In the genomic region with DNA sequence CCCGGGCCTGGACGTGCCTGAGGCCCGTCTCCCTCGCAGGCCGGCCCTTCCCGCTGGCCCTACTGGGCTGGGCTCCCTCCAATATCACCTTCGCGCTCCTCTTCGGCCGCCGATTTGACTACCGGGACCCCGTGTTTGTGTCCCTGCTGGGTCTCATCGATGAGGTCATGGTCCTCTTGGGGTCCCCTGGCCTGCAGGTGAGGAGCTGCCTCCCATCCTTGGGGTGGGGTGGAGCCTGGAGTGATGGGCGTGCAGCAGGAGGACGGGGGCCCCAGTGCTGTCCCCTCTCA, we compare ENCODE assay signal across 15 cellular contexts. TPM values are rescaled to one million over a fixed set of nuclear protein-coding genes. Genes with fewer than 3 reads are reported as not detected.
DNase-seq lines count a peak whose midpoint lies in the region; ATAC-seq, FAIRE-seq and TF ChIP-seq lines count a peak whose summit lies in the region.
"Had no signal": no experiment of that assay in that cellular context is flagged by ENCODE, and none has a peak within 500 bp of the region (broad histone marks: within the 10 kb centered on the region; RNA-seq: fewer than 3 reads in every experiment).

No MANE protein-coding gene starts in this region.

- H3K18ac ChIP-seq in H1 (ENCODE audit: extremely low read depth, low read length): no peak overlapping the region

- no peak for TF ChIP-seq RAD21 in H1 (IDR thresholded peaks at IDR 0.05 in 1 of 2, conservative IDR thresholded peaks at IDR 0.05 in 1 of 2; ENCODE audit: low read depth in 2 of 2, low read length in 2 of 2)

- H2AFZ ChIP-seq in H1 (ENCODE audit: low read length): no peak overlapping the region

- ATAC-seq in GM18498 (IDR thresholded peaks at IDR 0.05; ENCODE audit: unreplicated experiment): no peak
- ATAC-seq: CD8-positive, alpha-beta T cell had no signal

- H4K91ac ChIP-seq in H1 (replicated peaks; ENCODE audit: insufficient read length, low read length): no peak overlapping the region

- no peak for TF ChIP-seq CTCF in H1 (IDR thresholded peaks at IDR 0.05; ENCODE audit: control extremely low read depth in 1 of 3, insufficient read depth in 1 of 3, low read depth in 1 of 3, low read length in 3 of 3)
- no peak for TF ChIP-seq CTCF in progenitor cell of endocrine pancreas (IDR thresholded peaks at IDR 0.05; ENCODE audit: unreplicated experiment)

- no peaks in the 10 kb centered on the region for H3K9me3 Mint-ChIP-seq in progenitor cell of endocrine pancreas (ENCODE audit: low read depth)
- H3K9me3 Mint-ChIP-seq: CD8-positive, alpha-beta T cell had no signal

- H3K27me3 Mint-ChIP-seq in progenitor cell of endocrine pancreas: no peaks in the 10 kb centered on the region

- H3K23me2 ChIP-seq in H1 (ENCODE audit: low read depth, low read length): no peaks in the 10 kb centered on the region

- H2BK120ac ChIP-seq in H1 (replicated peaks; ENCODE audit: low read depth, low read length): no peak overlapping the region

- H3K27ac ChIP-seq in BLaER1 treated with 17β-estradiol and CSF1 and Interleukin-3, amounts not matched to agents 10 nM and 100 nM: peak overlapping the region in 4 of 11 experiments; percentile 25 to 69 (median 48); a peak in 4 of 22 replicates
- H3K27ac ChIP-seq in H1 (ENCODE audit: low read depth, low read length): no peak overlapping the region
- H3K27ac ChIP-seq: KMS-11 had no signal

- H2BK5ac ChIP-seq in H1 (ENCODE audit: low read depth, low read length): no peak overlapping the region

- TF ChIP-seq POLR2A in H1 (IDR thresholded peaks at IDR 0.05; ENCODE audit: control extremely low read depth in 1 of 2, low read depth in 2 of 2, low read length in 2 of 2): no peak

- H3K9ac ChIP-seq in BLaER1 treated with 17β-estradiol and CSF1 and Interleukin-3, amounts not matched to agents 10 nM and 100 nM: peak overlapping the region in 2 of 11 experiments; percentile 32 to 34; a peak in 2 of 22 replicates
- H3K9ac ChIP-seq in H1 (replicated peaks in 1 of 4; ENCODE audit: extremely low read depth in 1 of 4, low read depth in 3 of 4, low read length in 3 of 4): no peak overlapping the region
- H3K9ac ChIP-seq: KMS-11 had no signal

- H3K79me2 ChIP-seq in H1 (ENCODE audit: control insufficient read depth in 1 of 2, insufficient read depth in 2 of 2, low read length in 2 of 2): no peaks in the 10 kb centered on the region

- no peaks in the 10 kb centered on the region for H3K9me3 ChIP-seq in BLaER1 treated with 17β-estradiol and CSF1 and Interleukin-3, amounts not matched to agents 10 nM and 100 nM (replicated peaks in 1 of 11)
- no peaks in the 10 kb centered on the region for H3K9me3 ChIP-seq in H1 (ENCODE audit: insufficient read depth in 2 of 2, low read depth in 1 of 2, low read length in 1 of 2)
- H3K9me3 ChIP-seq: BE2C, HAP-1 had no signal

- H3K27ac Mint-ChIP-seq in progenitor cell of endocrine pancreas: peak overlapping the region; percentile 69
- H3K27ac Mint-ChIP-seq: CD8-positive, alpha-beta T cell had no signal

- no peak overlapping the region for H2BK15ac ChIP-seq in H1 (ENCODE audit: low read length)

- no peak overlapping the region for H2BK12ac ChIP-seq in H1 (ENCODE audit: low read depth, low read length)

- H3K79me1 ChIP-seq in H1 (ENCODE audit: low read depth, low read length): no peaks in the 10 kb centered on the region

- H4K20me1 ChIP-seq in BLaER1 treated with 17β-estradiol and CSF1 and Interleukin-3, amounts not matched to agents 10 nM and 100 nM: peaks cover 0 to 4% (median 0%) of the 10 kb centered on the region in 11 experiments; a peak in 1 of 22 replicates
- no peaks in the 10 kb centered on the region for H4K20me1 ChIP-seq in H1 (replicated peaks in 1 of 2; ENCODE audit: control insufficient read depth in 1 of 2, insufficient read depth in 2 of 2, low read length in 2 of 2)

- H3K36me3 ChIP-seq in BLaER1 treated with 17β-estradiol and CSF1 and Interleukin-3, amounts not matched to agents 10 nM and 100 nM: no peaks in the 10 kb centered on the region
- no peaks in the 10 kb centered on the region for H3K36me3 ChIP-seq in H1 (ENCODE audit: control insufficient read depth in 2 of 4, insufficient read depth in 4 of 4, low read length in 3 of 4)
- H3K36me3 ChIP-seq: BE2C, HAP-1 had no signal

- H3K36me3 Mint-ChIP-seq in progenitor cell of endocrine pancreas (ENCODE audit: insufficient read depth): no peaks in the 10 kb centered on the region
- H3K36me3 Mint-ChIP-seq: CD8-positive, alpha-beta T cell had no signal

- H2BK20ac ChIP-seq in H1 (ENCODE audit: low read length): no peak overlapping the region

- H2AK5ac ChIP-seq in H1 (ENCODE audit: low read depth, low read length): no peak overlapping the region

- DNase-seq in H1 (ENCODE audit: low read depth in 1 of 2, low spot score in 2 of 2) (no peak), progenitor cell of endocrine pancreas (ENCODE audit: low spot score, unreplicated experiment) (no peak)
- no peak for DNase-seq in NK-92 treated with Interleukin-12 subunit alpha and Interleukin-12 subunit beta, amount 100 ng/mL, for 24 hours (lab: John Stamatoyannopoulos, UW)
- DNase-seq: ACHN; BE2C; Calu3; CD8-positive, alpha-beta T cell; DMS79 treated with DMSO at 0.1 percent for 48 hours; GF-D8 had no signal

- H4K8ac ChIP-seq in H1 (ENCODE audit: extremely low read depth, insufficient read depth, low read length): peak overlapping the region; percentile 68; the same call in 1 of the 2 replicates

- no peak for FAIRE-seq in H1 (lab: Jason Lieb, UNC)
- FAIRE-seq: A204.1 had no signal

- peaks cover 42 to 96% (median 91%) of the 10 kb centered on the region in 10 experiments for H3K4me1 ChIP-seq in BLaER1 treated with 17β-estradiol and CSF1 and Interleukin-3, amounts not matched to agents 10 nM and 100 nM
- peaks cover 0 to 5% (median 4%) of the 10 kb centered on the region in 4 experiments; a peak in 5 of 7 replicates for H3K4me1 ChIP-seq in H1 (replicated peaks in 1 of 4; ENCODE audit: control insufficient read depth in 3 of 4, insufficient read depth in 4 of 4, low read length in 3 of 4)
- H3K4me1 ChIP-seq: HAP-1 had no signal

- H3K23ac ChIP-seq in H1 (ENCODE audit: insufficient read length): no peak overlapping the region

- CTCF ChIA-PET in H1 (lab: Charles Lee; ENCODE audit: partially characterized antibody): interaction anchor here (1.0 to 1.5 kb wide), 3 partner anchors 10 to 76 kb away, joined by 3 to 5 read pairs (median 3); partner anchors contain the start of gene COX19

- H3K27me3 ChIP-seq in BLaER1 treated with 17β-estradiol and CSF1 and Interleukin-3, amounts not matched to agents 10 nM and 100 nM: peaks cover 0 to 24% (median 0%) of the 10 kb centered on the region in 11 experiments; a peak in 4 of 22 replicates
- H3K27me3 ChIP-seq in H1 (replicated peaks in 1 of 4; ENCODE audit: control insufficient read depth in 3 of 4, extremely low read depth in 1 of 4, insufficient read depth in 3 of 4, low read length in 3 of 4): no peaks in the 10 kb centered on the region
- H3K27me3 ChIP-seq: BE2C had no signal

- H3K56ac ChIP-seq in H1 (replicated peaks; ENCODE audit: insufficient read length, low read depth, low read length): no peak overlapping the region

- POLR2A ChIA-PET in H1 (lab: Charles Lee; ENCODE audit: partially characterized antibody): interaction anchor here (2.4 kb wide), 1 partner anchor 10 kb away, joined by 12 read pairs; the partner anchor contains the start of gene COX19

- H3K14ac ChIP-seq in H1 (ENCODE audit: insufficient read length): no peak overlapping the region

- H3K4me3 ChIP-seq in BLaER1 treated with 17β-estradiol and CSF1 and Interleukin-3, amounts not matched to agents 10 nM and 100 nM: no peak overlapping the region
- H3K4me3 ChIP-seq in H1 (ENCODE audit: extremely low read depth in 1 of 4, insufficient read depth in 2 of 4, low read depth in 3 of 4, low read length in 4 of 4): no peak overlapping the region
- H3K4me3 ChIP-seq: HAP-1 had no signal

- peak overlapping the region in 9 of 11 experiments; percentile 53 to 94 (median 75); a peak in 17 of 22 replicates for H3K4me2 ChIP-seq in BLaER1 treated with 17β-estradiol and CSF1 and Interleukin-3, amounts not matched to agents 10 nM and 100 nM
- no peak overlapping the region for H3K4me2 ChIP-seq in H1 (ENCODE audit: insufficient read depth in 1 of 2, low read depth in 2 of 2, low read length in 2 of 2)
- H3K4me2 ChIP-seq: KMS-11 had no signal

- WGBS in H1 (ENCODE audit: extremely low coverage in 1 of 2, insufficient coverage in 1 of 2, insufficient read length in 1 of 2, insufficient replicate concordance in 2 of 2, low coverage in 1 of 2, low lambda C conversion rate in 2 of 2, missing lambda C conversion rate in 1 of 2), 2 experiments: 90% methylated on average over 8 of the region's 16 CpGs; no CpG with 5 or more reads in 1 of the 2 experiments

- TF ChIP-seq EP300 in H1 (IDR thresholded peaks at IDR 0.05; ENCODE audit: borderline replicate concordance in 1 of 2, low read depth in 2 of 2, low read length in 2 of 2): no peak

- peaks cover 3% of the 10 kb centered on the region for H3K4me1 Mint-ChIP-seq in progenitor cell of endocrine pancreas (ENCODE audit: low read depth)

- no peak overlapping the region for H3K4me3 Mint-ChIP-seq in progenitor cell of endocrine pancreas (ENCODE audit: low read depth)
- H3K4me3 Mint-ChIP-seq: CD8-positive, alpha-beta T cell had no signal

- no peak overlapping the region for H3K4ac ChIP-seq in H1 (replicated peaks; ENCODE audit: insufficient read length, low read depth, low read length)

- no peak overlapping the region for H4K5ac ChIP-seq in H1 (ENCODE audit: insufficient read length, low read depth, low read length)

RNA-seq across cellular contexts. Expression of gene CYP2W1, which starts 2.1 kb away (rescaled TPM):
- total RNA-seq in H1 (2021; fragmentation: NEBNext Ultra II Directional; extraction: Animal tissue kit (Norgen Biotek cat#: 25700)): not detected in 2 replicates
- 0.05 TPM in 1 of 2 replicates, not detected in the other for polyA plus RNA-seq in H1 (2011; rRNA removed)
- 0.04 TPM for polyA plus RNA-seq in H1 (2011; cell fraction: cytosol; rRNA removed)
- polyA plus RNA-seq in H1 (2011; cell fraction: nucleus; rRNA removed): 0.16 TPM
- polyA plus RNA-seq in H1 (2012, experiment 1 of 2): 0.08 to 0.14 TPM (median 0.13 TPM) in 3 of 4 replicates, not detected in the other
- polyA plus RNA-seq in H1 (2012, experiment 2 of 2): not detected
- not detected for polyA plus RNA-seq in H1 (2013, experiment 1 of 2)
- polyA plus RNA-seq in H1 (2013, experiment 2 of 2): 0.04 TPM
- polyA minus RNA-seq in H1 (2011; rRNA and poly(A)+ RNA removed): not detected in 2 replicates
- polyA minus RNA-seq in H1 (2011; cell fraction: cytosol; rRNA and poly(A)+ RNA removed): not detected
- not detected for polyA minus RNA-seq in H1 (2011; cell fraction: nucleus; rRNA and poly(A)+ RNA removed)
- total RNA-seq in progenitor cell of endocrine pancreas: 1.2 and 1.6 TPM in 2 replicates
- total RNA-seq: CD8-positive, alpha-beta T cell; H4 had no signal

RNA-seq across cellular contexts. Expression of gene COX19, which starts 9.7 kb away (rescaled TPM):
- 7.9 and 9.0 TPM in 2 replicates for total RNA-seq in H1 (2021; fragmentation: NEBNext Ultra II Directional; extraction: Animal tissue kit (Norgen Biotek cat#: 25700))
- polyA plus RNA-seq in H1 (2011; rRNA removed): 3.9 and 5.8 TPM in 2 replicates
- polyA plus RNA-seq in H1 (2011; cell fraction: cytosol; rRNA removed): 5.7 TPM
- polyA plus RNA-seq in H1 (2011; cell fraction: nucleus; rRNA removed): 8.0 TPM
- 5.4 to 7.9 TPM (median 6.1 TPM) in 4 replicates for polyA plus RNA-seq in H1 (2012, experiment 1 of 2)
- 3.6 TPM for polyA plus RNA-seq in H1 (2012, experiment 2 of 2)
- 7.3 TPM for polyA plus RNA-seq in H1 (2013, experiment 1 of 2)
- 7.1 TPM for polyA plus RNA-seq in H1 (2013, experiment 2 of 2)
- polyA minus RNA-seq in H1 (2011; rRNA and poly(A)+ RNA removed): 4.2 and 7.6 TPM in 2 replicates
- polyA minus RNA-seq in H1 (2011; cell fraction: cytosol; rRNA and poly(A)+ RNA removed): 3.3 TPM
- polyA minus RNA-seq in H1 (2011; cell fraction: nucleus; rRNA and poly(A)+ RNA removed): 13.6 TPM
- 20.3 and 20.6 TPM in 2 replicates for total RNA-seq in progenitor cell of endocrine pancreas

RNA-seq across cellular contexts. Expression of gene ADAP1, which starts 30.6 kb away (rescaled TPM):
- 5.4 and 5.8 TPM in 2 replicates for total RNA-seq in H1 (2021; fragmentation: NEBNext Ultra II Directional; extraction: Animal tissue kit (Norgen Biotek cat#: 25700))
- polyA plus RNA-seq in H1 (2011; rRNA removed): 6.1 and 8.1 TPM in 2 replicates
- polyA plus RNA-seq in H1 (2011; cell fraction: cytosol; rRNA removed): 7.0 TPM
- 14.6 TPM for polyA plus RNA-seq in H1 (2011; cell fraction: nucleus; rRNA removed)
- polyA plus RNA-seq in H1 (2012, experiment 1 of 2): 6.7 to 9.5 TPM (median 9.3 TPM) in 4 replicates
- 10.2 TPM for polyA plus RNA-seq in H1 (2012, experiment 2 of 2)
- 5.6 TPM for polyA plus RNA-seq in H1 (2013, experiment 1 of 2)
- 4.6 TPM for polyA plus RNA-seq in H1 (2013, experiment 2 of 2)
- polyA minus RNA-seq in H1 (2011; rRNA and poly(A)+ RNA removed): 4.6 and 6.6 TPM in 2 replicates
- polyA minus RNA-seq in H1 (2011; cell fraction: cytosol; rRNA and poly(A)+ RNA removed): 6.6 TPM
- polyA minus RNA-seq in H1 (2011; cell fraction: nucleus; rRNA and poly(A)+ RNA removed): 6.3 TPM
- 10.3 and 10.7 TPM in 2 replicates for total RNA-seq in progenitor cell of endocrine pancreas

RNA-seq across cellular contexts. Expression of gene GPR146, which starts 59.3 kb away (rescaled TPM):
- total RNA-seq in H1 (2021; fragmentation: NEBNext Ultra II Directional; extraction: Animal tissue kit (Norgen Biotek cat#: 25700)): 0.54 and 1.8 TPM in 2 replicates
- 2.7 and 3.9 TPM in 2 replicates for polyA plus RNA-seq in H1 (2011; rRNA removed)
- polyA plus RNA-seq in H1 (2011; cell fraction: cytosol; rRNA removed): 2.5 TPM
- 3.3 TPM for polyA plus RNA-seq in H1 (2011; cell fraction: nucleus; rRNA removed)
- 0.62 to 1.8 TPM (median 1.3 TPM) in 4 replicates for polyA plus RNA-seq in H1 (2012, experiment 1 of 2)
- 2.0 TPM for polyA plus RNA-seq in H1 (2012, experiment 2 of 2)
- 1.1 TPM for polyA plus RNA-seq in H1 (2013, experiment 1 of 2)
- 0.79 TPM for polyA plus RNA-seq in H1 (2013, experiment 2 of 2)
- polyA minus RNA-seq in H1 (2011; rRNA and poly(A)+ RNA removed): 2.9 and 4.5 TPM in 2 replicates
- polyA minus RNA-seq in H1 (2011; cell fraction: cytosol; rRNA and poly(A)+ RNA removed): 0.81 TPM
- polyA minus RNA-seq in H1 (2011; cell fraction: nucleus; rRNA and poly(A)+ RNA removed): 3.9 TPM
- 1.6 and 1.9 TPM in 2 replicates for total RNA-seq in progenitor cell of endocrine pancreas

Comparison
In these comparisons a context has a peak if more than half of its experiments do, and no peak if none do; other contexts are left out.
1. H3K4me2 ChIP-seq: peak in BLaER1 treated with 17β-estradiol and CSF1 and Interleukin-3, amounts not matched to agents 10 nM and 100 nM (9 of 11); none in H1 (0 of 2).